Comparison of ENCODE assay signal across 7 cellular contexts in genomic region chr3:76768912-76769311, GRCh38.
"Had no signal": no experiment of that assay in that cellular context is flagged by ENCODE, and none has a peak within 500 bp of the region (broad histone marks: within the 10 kb centered on the region; RNA-seq: fewer than 3 reads in every experiment).

No MANE protein-coding gene starts in this region.

- H3K27ac ChIP-seq: HL-60, KMS-11 had no signal

- FAIRE-seq: HTR-8/SVneo, K562 had no signal

- H3K9ac ChIP-seq: KMS-11 had no signal

- H3K4me3 ChIP-seq: K562 had no signal

- H3K4me2 ChIP-seq: KMS-11 had no signal

- ATAC-seq: K562 had no signal

- DNase-seq: IMR-90, KBM-7, KG1 had no signal
